9 cellular contexts compared by ENCODE assay signal in genomic region chr4:1763550-1764080, GRCh38. TPM values are rescaled to one million over a fixed set of nuclear protein-coding genes. Genes with fewer than 3 reads are reported as not detected.
DNase-seq lines count a peak whose midpoint lies in the region; ATAC-seq, FAIRE-seq and TF ChIP-seq lines count a peak whose summit lies in the region.
"Had no signal": no experiment of that assay in that cellular context is flagged by ENCODE, and none has a peak within 500 bp of the region (broad histone marks: within the 10 kb centered on the region; RNA-seq: fewer than 3 reads in every experiment).

No MANE protein-coding gene starts in this region.

- no peak for TF ChIP-seq POLR2A in HepG2 (IDR thresholded peaks at IDR 0.05; ENCODE audit: insufficient read depth in 1 of 2, low read depth in 2 of 2, low read length in 2 of 2)
- TF ChIP-seq POLR2A in uterus (IDR thresholded peaks at IDR 0.05): no peak

- H3K79me2 ChIP-seq in SK-N-SH (ENCODE audit: insufficient read depth) (no peaks in the 10 kb centered on the region), HepG2 (ENCODE audit: insufficient read depth, low read length) (no peaks in the 10 kb centered on the region)

- H3F3A ChIP-seq in SK-N-SH (replicated peaks; ENCODE audit: insufficient read depth): no peaks in the 10 kb centered on the region

- H2AFZ ChIP-seq in SK-N-SH (ENCODE audit: low read depth) (no peak overlapping the region), HepG2 (ENCODE audit: low read length) (no peak overlapping the region)

- no peak overlapping the region for H3K4me3 Mint-ChIP-seq in activated CD4-positive, alpha-beta T cell treated with anti-CD3 and anti-CD28 coated beads for 36 hours

- in situ Hi-C loops in HepG2 (cut with HindIII; ENCODE audit: extremely low pct_ligation_motif_present, low pct_unique_long_range_greater_than_20kb): no loop called here

- peaks cover 17% of the 10 kb centered on the region for H3K27me3 Mint-ChIP-seq in activated CD4-positive, alpha-beta T cell treated with anti-CD3 and anti-CD28 coated beads for 36 hours

- peak; percentile 39 for DNase-seq in SK-N-SH
- DNase-seq in dorsolateral prefrontal cortex: peak in 3 of 10 donors; percentile 25 to 49 (median 47)
- DNase-seq in HepG2 (ENCODE audit: low spot score): peak; percentile 73
- peak; percentile 23 to 31 for DNase-seq in uterus
- no peak for DNase-seq in activated CD4-positive, alpha-beta T cell treated with anti-CD3 and anti-CD28 coated beads for 36 hours

- H3K9ac ChIP-seq in SK-N-SH (no peak overlapping the region), HepG2 (ENCODE audit: insufficient read depth, low read depth, low read length) (peak overlapping the region; percentile 77)

- no peaks in the 10 kb centered on the region for H3K36me3 Mint-ChIP-seq in activated CD4-positive, alpha-beta T cell treated with anti-CD3 and anti-CD28 coated beads for 36 hours (ENCODE audit: low read depth)

- CTCF ChIA-PET in SK-N-SH (lab: Yijun Ruan, JAX): interaction anchor here (0.8 to 4.1 kb wide), 4 partner anchors 8 to 136 kb away, joined by 3 to 19 read pairs (median 5); no protein-coding TSS in a partner anchor
- CTCF ChIA-PET in HepG2 (lab: Yijun Ruan, JAX; ENCODE audit: low intra/inter-chr PET ratio, low total read pairs): interaction anchor here (2.2 kb wide), 1 partner anchor 46 kb away, joined by 14 read pairs; no protein-coding TSS in a partner anchor
- CTCF ChIA-PET in activated CD4-positive, alpha-beta T cell treated with anti-CD3 and anti-CD28 coated beads for 36 hours (lab: Charles Lee): interaction anchor here (0.5 kb wide), 1 partner anchor 44 kb away, joined by 3 read pairs; no protein-coding TSS in a partner anchor

- no CpG with 5 or more reads among the region's 36 CpGs for WGBS in SK-N-SH (ENCODE audit: low lambda C conversion rate)
- no CpG with 5 or more reads among the region's 36 CpGs for WGBS in HepG2 (ENCODE audit: low lambda C conversion rate)

- FAIRE-seq in HepG2 (lab: Jason Lieb, UNC): no peak

- H3K27ac ChIP-seq in SK-N-SH (ENCODE audit: low read depth in 2 of 2, low read length in 1 of 2): no peak overlapping the region
- peak overlapping the region in 18 of 59 donors; percentile 13 to 75 (median 39) for H3K27ac ChIP-seq in dorsolateral prefrontal cortex
- H3K27ac ChIP-seq in HepG2 (ENCODE audit: extremely low read length, insufficient read depth, low read length): peak overlapping the region; percentile 75
- no peak overlapping the region for H3K27ac ChIP-seq in uterus
- H3K27ac ChIP-seq: epithelial cell of prostate had no signal

- H4K20me1 ChIP-seq in SK-N-SH (ENCODE audit: insufficient read depth) (no peaks in the 10 kb centered on the region), HepG2 (ENCODE audit: insufficient read depth, low read length) (no peaks in the 10 kb centered on the region)

- H3K4me1 ChIP-seq in SK-N-SH (ENCODE audit: control insufficient read depth in 1 of 2, insufficient read depth in 2 of 2, low read depth in 1 of 2, low read length in 1 of 2): peaks cover 0 to 12% of the 10 kb centered on the region in 2 experiments; a peak in 1 of 4 replicates
- peaks cover 79% of the 10 kb centered on the region for H3K4me1 ChIP-seq in HepG2 (ENCODE audit: insufficient read depth, low read length)
- peaks cover 0 to 15% of the 10 kb centered on the region in 2 donors for H3K4me1 ChIP-seq in uterus

- H3K4me2 ChIP-seq in SK-N-SH (no peak overlapping the region), HepG2 (ENCODE audit: low read depth, low read length) (peak overlapping the region; percentile 95)

- TF ChIP-seq CTCF in SK-N-SH (IDR thresholded peaks at IDR 0.05) (no peak), dorsolateral prefrontal cortex (IDR thresholded peaks at IDR 0.05 in 54 of 56, conservative IDR thresholded peaks at IDR 0.05 in 2 of 56; ENCODE audit: low read depth in 1 of 56, partially characterized antibody in 56 of 56) (peak in 37 of 56 donors; percentile 13 to 62 (median 34)), HepG2 (CRISPR knock-in tag; IDR thresholded peaks at IDR 0.05) (no peak; the same call in 1 of the 2 replicates), uterus (IDR thresholded peaks at IDR 0.05) (peak in 2 of 4 experiments; percentile 11 to 26)

- H3K4me1 Mint-ChIP-seq in activated CD4-positive, alpha-beta T cell treated with anti-CD3 and anti-CD28 coated beads for 36 hours: no peaks in the 10 kb centered on the region

- ATAC-seq in SK-N-SH treated with all-trans-retinoic acid at 6 μM for 48 hours: no peak
- peak; percentile 14 for ATAC-seq in HepG2
- ATAC-seq in activated CD4-positive, alpha-beta T cell treated with anti-CD3 and anti-CD28 coated beads for 36 hours: no peak
- ATAC-seq in HG03520 (IDR thresholded peaks at IDR 0.05; ENCODE audit: unreplicated experiment): no peak
- ATAC-seq in HG03342 (IDR thresholded peaks at IDR 0.05; ENCODE audit: unreplicated experiment): no peak

- no peak overlapping the region for H3K27ac Mint-ChIP-seq in activated CD4-positive, alpha-beta T cell treated with anti-CD3 and anti-CD28 coated beads for 36 hours

- H3K9me2 ChIP-seq in SK-N-SH: no peaks in the 10 kb centered on the region

- H3K27me3 ChIP-seq in SK-N-SH (ENCODE audit: insufficient read depth) (no peaks in the 10 kb centered on the region), dorsolateral prefrontal cortex (peaks cover 0 to 40% (median 9%) of the 10 kb centered on the region in 45 donors), HepG2 (ENCODE audit: control insufficient read depth in 1 of 2, insufficient read depth in 2 of 2, low read length in 2 of 2) (no peaks in the 10 kb centered on the region), uterus (peaks cover 3 to 6% of the 10 kb centered on the region in 2 donors)

- no TSS peak for BruUV-seq in HepG2 (replicated peaks; lab: Mats Ljungman, UMichigan)

- TF ChIP-seq RAD21 in SK-N-SH (IDR thresholded peaks at IDR 0.05; ENCODE audit: low read length): no peak
- TF ChIP-seq RAD21 in HepG2 (CRISPR knock-in tag; IDR thresholded peaks at IDR 0.05): peak; percentile 44; the same call in 1 of the 2 replicates

- no peak for TF ChIP-seq EP300 in SK-N-SH (IDR thresholded peaks at IDR 0.05; ENCODE audit: borderline replicate concordance in 1 of 2, low read depth in 1 of 2, low read length in 1 of 2)
- no peak for TF ChIP-seq EP300 in HepG2 (IDR thresholded peaks at IDR 0.05; ENCODE audit: low read depth in 2 of 2, low read length in 2 of 2)
- TF ChIP-seq EP300 in HepG2 (CRISPR knock-in tag; IDR thresholded peaks at IDR 0.05; ENCODE audit: borderline replicate concordance): no peak

- H3K36me3 ChIP-seq in SK-N-SH (replicated peaks in 1 of 2; ENCODE audit: control insufficient read depth in 1 of 2, insufficient read depth in 2 of 2, low read length in 1 of 2) (no peaks in the 10 kb centered on the region), HepG2 (replicated peaks in 1 of 2; ENCODE audit: control insufficient read depth in 1 of 2, insufficient read depth in 2 of 2, low read length in 2 of 2) (no peaks in the 10 kb centered on the region), uterus (no peaks in the 10 kb centered on the region)

- H3K9me3 ChIP-seq in SK-N-SH: no peaks in the 10 kb centered on the region
- H3K9me3 ChIP-seq in HepG2 (ENCODE audit: low read length): no peaks in the 10 kb centered on the region
- no peaks in the 10 kb centered on the region for H3K9me3 ChIP-seq in uterus

- H3K4me3 ChIP-seq in SK-N-SH (ENCODE audit: low read depth in 2 of 2, low read length in 1 of 2): no peak overlapping the region
- peak overlapping the region in 41 of 59 donors; percentile 2 to 48 (median 22) for H3K4me3 ChIP-seq in dorsolateral prefrontal cortex
- peak overlapping the region; percentile 61 to 79 (median 74) for H3K4me3 ChIP-seq in HepG2 (replicated peaks in 1 of 3; ENCODE audit: insufficient read depth in 1 of 3, low read depth in 2 of 3, low read length in 3 of 3)
- H3K4me3 ChIP-seq in uterus: peak overlapping the region in 1 of 2 donors; percentile 24

- POLR2A ChIA-PET in SK-N-SH (lab: Yijun Ruan, JAX) (no interaction called here), HepG2 (lab: Yijun Ruan, JAX) (interaction anchor here (0.8 to 34.3 kb wide), 7 partner anchors 9 to 45 kb away, joined by 3 to 1258 read pairs (median 4); partner anchors contain the start of gene FGFR3)
- POLR2A ChIA-PET in activated CD4-positive, alpha-beta T cell treated with anti-CD3 and anti-CD28 coated beads for 36 hours (lab: Charles Lee): no interaction called here

- intact Hi-C loops in dorsolateral prefrontal cortex (cut with DNase I): no loop called here
- intact Hi-C loops in HepG2 (cut with micrococcal nuclease; ENCODE audit: unreplicated experiment): loop anchor here (1.0 kb wide), 1 partner anchor 47 kb away; no protein-coding TSS in a partner anchor
- intact Hi-C loops in uterus (cut with DNase I; ENCODE audit: low total_unique reads): no loop called here
- intact Hi-C loops in activated CD4-positive, alpha-beta T cell treated with anti-CD3 and anti-CD28 coated beads for 36 hours (cut with DNase I, micrococcal nuclease): no loop called here

- no peaks in the 10 kb centered on the region for H3K9me3 Mint-ChIP-seq in activated CD4-positive, alpha-beta T cell treated with anti-CD3 and anti-CD28 coated beads for 36 hours (ENCODE audit: low read depth)

RNA-seq across cellular contexts. Expression of gene FGFR3, which starts 29.5 kb away (rescaled TPM):
- polyA plus RNA-seq in SK-N-SH (2012; rRNA removed) (0.62 and 1.1 TPM in 2 replicates), HepG2 (2011; rRNA removed) (109 and 159 TPM in 2 replicates)
- polyA plus RNA-seq in SK-N-SH (2012; cell fraction: cytosol; rRNA removed): 0.37 and 0.69 TPM in 2 replicates
- polyA plus RNA-seq in SK-N-SH (2012; cell fraction: nucleus; rRNA removed): 2.3 and 2.7 TPM in 2 replicates
- total RNA-seq in dorsolateral prefrontal cortex (100 to 1,000 TPM in 64 of 120 experiments, 10 to 100 TPM in 56; 36.8 to 327 (median 103) TPM), HepG2 (2016; rRNA removed; fragmentation: Illumina TruSeq; extraction: Trizol) (40.2 and 103 TPM in 2 replicates), uterus (1 to 10 TPM in 3 of 4 donors, under 1 TPM in 1; 0.29 to 6.4 (median 4.3) TPM)
- total RNA-seq in HepG2 (2016; cell fraction: cytosol; rRNA removed; fragmentation: Illumina TruSeq; extraction: Trizol; ENCODE audit: low read depth): 18.3 and 22.4 TPM in 2 replicates
- 38.7 and 106 TPM in 2 replicates for total RNA-seq in HepG2 (2016; cell fraction: insoluble cytoplasmic fraction; rRNA removed; fragmentation: Illumina TruSeq; extraction: Trizol)
- 39.4 and 45.4 TPM in 2 replicates for total RNA-seq in HepG2 (2016; cell fraction: membrane; rRNA removed; fragmentation: Illumina TruSeq; extraction: Trizol)
- total RNA-seq in HepG2 (2016; cell fraction: nucleus; rRNA removed; fragmentation: Illumina TruSeq; extraction: Trizol): 114 and 144 TPM in 2 replicates
- polyA plus RNA-seq in HepG2 (2011; cell fraction: cytosol; rRNA removed): 87.8 and 132 TPM in 2 replicates
- polyA plus RNA-seq in HepG2 (2011; cell fraction: nucleus; rRNA removed): 914 and 1,354 TPM in 2 replicates
- polyA plus RNA-seq in HepG2 (2012): 127 and 140 TPM in 2 replicates
- polyA plus RNA-seq in HepG2 (2016; cell fraction: cytosol; fragmentation: Illumina TruSeq; extraction: Trizol; ENCODE audit: low read depth): 6.7 and 7.6 TPM in 2 replicates
- polyA plus RNA-seq in HepG2 (2016; cell fraction: insoluble cytoplasmic fraction; fragmentation: Illumina TruSeq; extraction: Trizol; ENCODE audit: low read depth): 36.5 and 42.1 TPM in 2 replicates
- 24.3 and 24.6 TPM in 2 replicates for polyA plus RNA-seq in HepG2 (2016; cell fraction: membrane; fragmentation: Illumina TruSeq; extraction: Trizol; ENCODE audit: low read depth)
- 393 and 407 TPM in 2 replicates for polyA plus RNA-seq in HepG2 (2016; cell fraction: nucleus; fragmentation: Illumina TruSeq; extraction: Trizol; ENCODE audit: insufficient read depth, low read depth)
- polyA minus RNA-seq in HepG2 (2011; rRNA and poly(A)+ RNA removed; ENCODE audit: low replicate concordance): 7.3 and 222 TPM in 2 replicates
- 97.8 and 100 TPM in 2 replicates for polyA minus RNA-seq in HepG2 (2011; cell fraction: cytosol; rRNA and poly(A)+ RNA removed)
- polyA minus RNA-seq in HepG2 (2011; cell fraction: nucleus; rRNA and poly(A)+ RNA removed): 130 and 153 TPM in 2 replicates
- total RNA-seq in activated CD4-positive, alpha-beta T cell treated with anti-CD3 and anti-CD28 coated beads for 36 hours: under 1 TPM in 1 of 2 experiments, not detected in 1; 0.11 TPM

RNA-seq across cellular contexts. Expression of gene TACC3, which starts 42.3 kb away (rescaled TPM):
- polyA plus RNA-seq in SK-N-SH (2012; rRNA removed) (29.2 and 49.5 TPM in 2 replicates), HepG2 (2011; rRNA removed) (15.7 and 20.3 TPM in 2 replicates)
- polyA plus RNA-seq in SK-N-SH (2012; cell fraction: cytosol; rRNA removed): 24.5 and 30.6 TPM in 2 replicates
- polyA plus RNA-seq in SK-N-SH (2012; cell fraction: nucleus; rRNA removed): 89.9 and 151 TPM in 2 replicates
- total RNA-seq in dorsolateral prefrontal cortex (10 to 100 TPM in 16 of 120 experiments, 1 to 10 TPM in 104; 2.6 to 15.4 (median 6.8) TPM), HepG2 (2016; rRNA removed; fragmentation: Illumina TruSeq; extraction: Trizol) (21.2 and 35.4 TPM in 2 replicates), uterus (10 to 100 TPM in 1 of 4 donors, 1 to 10 TPM in 3; 4.6 to 15.6 (median 7.3) TPM)
- total RNA-seq in HepG2 (2016; cell fraction: cytosol; rRNA removed; fragmentation: Illumina TruSeq; extraction: Trizol; ENCODE audit: low read depth): 9.8 and 10.0 TPM in 2 replicates
- total RNA-seq in HepG2 (2016; cell fraction: insoluble cytoplasmic fraction; rRNA removed; fragmentation: Illumina TruSeq; extraction: Trizol): 23.8 and 32.4 TPM in 2 replicates
- 15.9 and 17.1 TPM in 2 replicates for total RNA-seq in HepG2 (2016; cell fraction: membrane; rRNA removed; fragmentation: Illumina TruSeq; extraction: Trizol)
- total RNA-seq in HepG2 (2016; cell fraction: nucleus; rRNA removed; fragmentation: Illumina TruSeq; extraction: Trizol): 24.3 and 29.3 TPM in 2 replicates
- 8.7 and 16.8 TPM in 2 replicates for polyA plus RNA-seq in HepG2 (2011; cell fraction: cytosol; rRNA removed)
- 68.2 and 101 TPM in 2 replicates for polyA plus RNA-seq in HepG2 (2011; cell fraction: nucleus; rRNA removed)
- 16.3 and 27.3 TPM in 2 replicates for polyA plus RNA-seq in HepG2 (2012)
- 5.5 and 6.4 TPM in 2 replicates for polyA plus RNA-seq in HepG2 (2016; cell fraction: cytosol; fragmentation: Illumina TruSeq; extraction: Trizol; ENCODE audit: low read depth)
- polyA plus RNA-seq in HepG2 (2016; cell fraction: insoluble cytoplasmic fraction; fragmentation: Illumina TruSeq; extraction: Trizol; ENCODE audit: low read depth): 59.5 and 79.8 TPM in 2 replicates
- polyA plus RNA-seq in HepG2 (2016; cell fraction: membrane; fragmentation: Illumina TruSeq; extraction: Trizol; ENCODE audit: low read depth): 10.8 and 13.8 TPM in 2 replicates
- polyA plus RNA-seq in HepG2 (2016; cell fraction: nucleus; fragmentation: Illumina TruSeq; extraction: Trizol; ENCODE audit: insufficient read depth, low read depth): 133 and 138 TPM in 2 replicates
- 12.7 and 22.2 TPM in 2 replicates for polyA minus RNA-seq in HepG2 (2011; rRNA and poly(A)+ RNA removed; ENCODE audit: low replicate concordance)
- polyA minus RNA-seq in HepG2 (2011; cell fraction: cytosol; rRNA and poly(A)+ RNA removed): 7.4 and 8.9 TPM in 2 replicates
- 10.9 and 13.8 TPM in 2 replicates for polyA minus RNA-seq in HepG2 (2011; cell fraction: nucleus; rRNA and poly(A)+ RNA removed)
- total RNA-seq in activated CD4-positive, alpha-beta T cell treated with anti-CD3 and anti-CD28 coated beads for 36 hours: 100 to 1,000 TPM; 197 to 206 TPM

RNA-seq across cellular contexts. Expression of gene TMEM129, which starts 42.5 kb away (rescaled TPM):
- polyA plus RNA-seq in SK-N-SH (2012; rRNA removed): 36.5 and 43.9 TPM in 2 replicates
- 16.4 and 29.5 TPM in 2 replicates for polyA plus RNA-seq in SK-N-SH (2012; cell fraction: cytosol; rRNA removed)
- polyA plus RNA-seq in SK-N-SH (2012; cell fraction: nucleus; rRNA removed): 68.2 and 69.8 TPM in 2 replicates
- 10 to 100 TPM; 22.2 to 81.4 (median 37.9) TPM for total RNA-seq in dorsolateral prefrontal cortex
- 15.5 and 25.8 TPM in 2 replicates for total RNA-seq in HepG2 (2016; rRNA removed; fragmentation: Illumina TruSeq; extraction: Trizol)
- 9.2 and 12.7 TPM in 2 replicates for total RNA-seq in HepG2 (2016; cell fraction: cytosol; rRNA removed; fragmentation: Illumina TruSeq; extraction: Trizol; ENCODE audit: low read depth)
- total RNA-seq in HepG2 (2016; cell fraction: insoluble cytoplasmic fraction; rRNA removed; fragmentation: Illumina TruSeq; extraction: Trizol): 14.4 and 26.2 TPM in 2 replicates
- 28.5 and 34.5 TPM in 2 replicates for total RNA-seq in HepG2 (2016; cell fraction: membrane; rRNA removed; fragmentation: Illumina TruSeq; extraction: Trizol)
- total RNA-seq in HepG2 (2016; cell fraction: nucleus; rRNA removed; fragmentation: Illumina TruSeq; extraction: Trizol): 20.4 and 23.0 TPM in 2 replicates
- 19.0 and 36.1 TPM in 2 replicates for polyA plus RNA-seq in HepG2 (2011; rRNA removed)
- 18.9 and 32.3 TPM in 2 replicates for polyA plus RNA-seq in HepG2 (2011; cell fraction: cytosol; rRNA removed)
- polyA plus RNA-seq in HepG2 (2011; cell fraction: nucleus; rRNA removed): 79.1 and 84.6 TPM in 2 replicates
- 16.1 and 20.7 TPM in 2 replicates for polyA plus RNA-seq in HepG2 (2012)
- polyA plus RNA-seq in HepG2 (2016; cell fraction: cytosol; fragmentation: Illumina TruSeq; extraction: Trizol; ENCODE audit: low read depth): 9.4 and 10.4 TPM in 2 replicates
- polyA plus RNA-seq in HepG2 (2016; cell fraction: insoluble cytoplasmic fraction; fragmentation: Illumina TruSeq; extraction: Trizol; ENCODE audit: low read depth): 14.1 and 16.2 TPM in 2 replicates
- 21.6 and 23.3 TPM in 2 replicates for polyA plus RNA-seq in HepG2 (2016; cell fraction: membrane; fragmentation: Illumina TruSeq; extraction: Trizol; ENCODE audit: low read depth)
- 36.1 and 41.5 TPM in 2 replicates for polyA plus RNA-seq in HepG2 (2016; cell fraction: nucleus; fragmentation: Illumina TruSeq; extraction: Trizol; ENCODE audit: insufficient read depth, low read depth)
- 7.1 and 61.3 TPM in 2 replicates for polyA minus RNA-seq in HepG2 (2011; rRNA and poly(A)+ RNA removed; ENCODE audit: low replicate concordance)
- 18.8 and 21.5 TPM in 2 replicates for polyA minus RNA-seq in HepG2 (2011; cell fraction: cytosol; rRNA and poly(A)+ RNA removed)
- polyA minus RNA-seq in HepG2 (2011; cell fraction: nucleus; rRNA and poly(A)+ RNA removed): 6.4 and 8.5 TPM in 2 replicates
- total RNA-seq in uterus: 10 to 100 TPM; 31.0 to 99.7 (median 42.7) TPM
- 10 to 100 TPM; 13.7 to 14.6 TPM for total RNA-seq in activated CD4-positive, alpha-beta T cell treated with anti-CD3 and anti-CD28 coated beads for 36 hours

RNA-seq across cellular contexts. Expression of gene SLBP, which starts 51.5 kb away (rescaled TPM):
- 51.5 and 64.3 TPM in 2 replicates for polyA plus RNA-seq in SK-N-SH (2012; rRNA removed)
- polyA plus RNA-seq in SK-N-SH (2012; cell fraction: cytosol; rRNA removed): 69.5 and 78.4 TPM in 2 replicates
- 30.8 and 40.1 TPM in 2 replicates for polyA plus RNA-seq in SK-N-SH (2012; cell fraction: nucleus; rRNA removed)
- 10 to 100 TPM; 23.0 to 54.6 (median 39.9) TPM for total RNA-seq in dorsolateral prefrontal cortex
- 104 and 131 TPM in 2 replicates for total RNA-seq in HepG2 (2016; rRNA removed; fragmentation: Illumina TruSeq; extraction: Trizol)
- total RNA-seq in HepG2 (2016; cell fraction: cytosol; rRNA removed; fragmentation: Illumina TruSeq; extraction: Trizol; ENCODE audit: low read depth): 19.5 and 20.5 TPM in 2 replicates
- 103 and 128 TPM in 2 replicates for total RNA-seq in HepG2 (2016; cell fraction: insoluble cytoplasmic fraction; rRNA removed; fragmentation: Illumina TruSeq; extraction: Trizol)
- 43.3 and 44.2 TPM in 2 replicates for total RNA-seq in HepG2 (2016; cell fraction: membrane; rRNA removed; fragmentation: Illumina TruSeq; extraction: Trizol)
- 39.3 and 41.5 TPM in 2 replicates for total RNA-seq in HepG2 (2016; cell fraction: nucleus; rRNA removed; fragmentation: Illumina TruSeq; extraction: Trizol)
- 29.8 and 43.9 TPM in 2 replicates for polyA plus RNA-seq in HepG2 (2011; rRNA removed)
- polyA plus RNA-seq in HepG2 (2011; cell fraction: cytosol; rRNA removed): 22.0 and 30.6 TPM in 2 replicates
- 12.8 and 13.8 TPM in 2 replicates for polyA plus RNA-seq in HepG2 (2011; cell fraction: nucleus; rRNA removed)
- polyA plus RNA-seq in HepG2 (2012): 30.0 and 43.7 TPM in 2 replicates
- polyA plus RNA-seq in HepG2 (2016; cell fraction: cytosol; fragmentation: Illumina TruSeq; extraction: Trizol; ENCODE audit: low read depth): 10.3 and 11.7 TPM in 2 replicates
- 140 and 142 TPM in 2 replicates for polyA plus RNA-seq in HepG2 (2016; cell fraction: insoluble cytoplasmic fraction; fragmentation: Illumina TruSeq; extraction: Trizol; ENCODE audit: low read depth)
- 24.5 and 24.6 TPM in 2 replicates for polyA plus RNA-seq in HepG2 (2016; cell fraction: membrane; fragmentation: Illumina TruSeq; extraction: Trizol; ENCODE audit: low read depth)
- polyA plus RNA-seq in HepG2 (2016; cell fraction: nucleus; fragmentation: Illumina TruSeq; extraction: Trizol; ENCODE audit: insufficient read depth, low read depth): 69.4 and 73.3 TPM in 2 replicates
- 12.5 and 24.7 TPM in 2 replicates for polyA minus RNA-seq in HepG2 (2011; rRNA and poly(A)+ RNA removed; ENCODE audit: low replicate concordance)
- 19.7 and 22.7 TPM in 2 replicates for polyA minus RNA-seq in HepG2 (2011; cell fraction: cytosol; rRNA and poly(A)+ RNA removed)
- 10.8 and 13.7 TPM in 2 replicates for polyA minus RNA-seq in HepG2 (2011; cell fraction: nucleus; rRNA and poly(A)+ RNA removed)
- total RNA-seq in uterus: 10 to 100 TPM; 25.0 to 56.4 (median 41.4) TPM
- total RNA-seq in activated CD4-positive, alpha-beta T cell treated with anti-CD3 and anti-CD28 coated beads for 36 hours: 100 to 1,000 TPM; 113 to 134 TPM

Comparison
In these comparisons a context has a peak if more than half of its experiments do, and no peak if none do; other contexts are left out.
1. H3K4me3 ChIP-seq: peak in dorsolateral prefrontal cortex (41 of 59) and HepG2 (3 of 3); none in SK-N-SH (0 of 2).
2. CTCF ChIP-seq: peak in dorsolateral prefrontal cortex (37 of 56); none in SK-N-SH (single experiment) and HepG2 (single experiment).
3. Of the 25 proteins assayed by ChIP-seq in both HepG2 and SK-N-SH: peak only in HepG2: RAD21; only in SK-N-SH: none; in both: none; in neither: 24.